1 cellular context compared by ENCODE assay signal in the genomic region with DNA sequence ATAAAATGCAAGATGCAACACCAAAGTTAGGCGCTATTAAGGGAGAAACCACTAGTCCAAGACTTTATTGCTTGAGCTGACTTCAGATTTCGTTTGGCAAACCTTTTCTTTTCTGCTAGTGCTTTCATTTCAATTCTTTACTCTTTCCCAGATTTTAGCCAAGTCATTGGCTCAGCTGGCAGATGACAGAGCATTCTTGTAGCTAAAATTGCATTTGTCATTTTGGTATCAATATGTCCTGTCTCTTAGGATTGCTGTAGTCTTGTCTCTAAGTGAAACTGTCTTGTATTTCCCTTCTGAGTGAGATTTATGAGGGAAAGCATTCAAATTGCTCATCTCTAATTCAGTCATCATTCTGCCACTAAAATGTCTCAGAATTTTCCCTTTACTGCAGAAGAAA.
TF ChIP-seq lines count a peak whose summit lies in the region.

No MANE protein-coding gene starts in this region.

TF ChIP-seq in K562, 482 proteins besides CTCF, POLR2A, EP300 and RAD21 (continued from another document and continues in another):
- TF ChIP-seq, protein P1, sequence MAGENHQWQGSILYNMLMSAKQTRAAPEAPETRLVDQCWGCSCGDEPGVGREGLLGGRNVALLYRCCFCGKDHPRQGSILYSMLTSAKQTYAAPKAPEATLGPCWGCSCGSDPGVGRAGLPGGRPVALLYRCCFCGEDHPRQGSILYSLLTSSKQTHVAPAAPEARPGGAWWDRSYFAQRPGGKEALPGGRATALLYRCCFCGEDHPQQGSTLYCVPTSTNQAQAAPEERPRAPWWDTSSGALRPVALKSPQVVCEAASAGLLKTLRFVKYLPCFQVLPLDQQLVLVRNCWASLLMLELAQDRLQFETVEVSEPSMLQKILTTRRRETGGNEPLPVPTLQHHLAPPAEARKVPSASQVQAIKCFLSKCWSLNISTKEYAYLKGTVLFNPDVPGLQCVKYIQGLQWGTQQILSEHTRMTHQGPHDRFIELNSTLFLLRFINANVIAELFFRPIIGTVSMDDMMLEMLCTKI (IDR thresholded peaks at IDR 0.05; ENCODE audit: partially characterized antibody): no peak
- TF ChIP-seq SRSF7 (optimal IDR thresholded peaks at IDR 0.05; ENCODE audit: low read depth, low read length): no peak
- no peak for TF ChIP-seq ZNF384 (IDR thresholded peaks at IDR 0.05; ENCODE audit: low read depth, low read length)
- TF ChIP-seq TEAD2 (tag; IDR thresholded peaks at IDR 0.05): no peak
- TF ChIP-seq ZFPM2 (CRISPR knock-in tag; IDR thresholded peaks at IDR 0.05): no peak
- TF ChIP-seq PHF8 (IDR thresholded peaks at IDR 0.05; ENCODE audit: borderline replicate concordance, low read length): no peak
- no peak for TF ChIP-seq NBN (IDR thresholded peaks at IDR 0.05; ENCODE audit: low read depth)
- TF ChIP-seq, protein P2, sequence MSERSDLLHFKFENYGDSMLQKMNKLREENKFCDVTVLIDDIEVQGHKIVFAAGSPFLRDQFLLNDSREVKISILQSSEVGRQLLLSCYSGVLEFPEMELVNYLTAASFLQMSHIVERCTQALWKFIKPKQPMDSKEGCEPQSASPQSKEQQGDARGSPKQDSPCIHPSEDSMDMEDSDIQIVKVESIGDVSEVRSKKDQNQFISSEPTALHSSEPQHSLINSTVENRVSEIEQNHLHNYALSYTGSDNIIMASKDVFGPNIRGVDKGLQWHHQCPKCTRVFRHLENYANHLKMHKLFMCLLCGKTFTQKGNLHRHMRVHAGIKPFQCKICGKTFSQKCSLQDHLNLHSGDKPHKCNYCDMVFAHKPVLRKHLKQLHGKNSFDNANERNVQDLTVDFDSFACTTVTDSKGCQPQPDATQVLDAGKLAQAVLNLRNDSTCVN (CRISPR knock-in tag; IDR thresholded peaks at IDR 0.05): no peak
- TF ChIP-seq, protein P3, sequence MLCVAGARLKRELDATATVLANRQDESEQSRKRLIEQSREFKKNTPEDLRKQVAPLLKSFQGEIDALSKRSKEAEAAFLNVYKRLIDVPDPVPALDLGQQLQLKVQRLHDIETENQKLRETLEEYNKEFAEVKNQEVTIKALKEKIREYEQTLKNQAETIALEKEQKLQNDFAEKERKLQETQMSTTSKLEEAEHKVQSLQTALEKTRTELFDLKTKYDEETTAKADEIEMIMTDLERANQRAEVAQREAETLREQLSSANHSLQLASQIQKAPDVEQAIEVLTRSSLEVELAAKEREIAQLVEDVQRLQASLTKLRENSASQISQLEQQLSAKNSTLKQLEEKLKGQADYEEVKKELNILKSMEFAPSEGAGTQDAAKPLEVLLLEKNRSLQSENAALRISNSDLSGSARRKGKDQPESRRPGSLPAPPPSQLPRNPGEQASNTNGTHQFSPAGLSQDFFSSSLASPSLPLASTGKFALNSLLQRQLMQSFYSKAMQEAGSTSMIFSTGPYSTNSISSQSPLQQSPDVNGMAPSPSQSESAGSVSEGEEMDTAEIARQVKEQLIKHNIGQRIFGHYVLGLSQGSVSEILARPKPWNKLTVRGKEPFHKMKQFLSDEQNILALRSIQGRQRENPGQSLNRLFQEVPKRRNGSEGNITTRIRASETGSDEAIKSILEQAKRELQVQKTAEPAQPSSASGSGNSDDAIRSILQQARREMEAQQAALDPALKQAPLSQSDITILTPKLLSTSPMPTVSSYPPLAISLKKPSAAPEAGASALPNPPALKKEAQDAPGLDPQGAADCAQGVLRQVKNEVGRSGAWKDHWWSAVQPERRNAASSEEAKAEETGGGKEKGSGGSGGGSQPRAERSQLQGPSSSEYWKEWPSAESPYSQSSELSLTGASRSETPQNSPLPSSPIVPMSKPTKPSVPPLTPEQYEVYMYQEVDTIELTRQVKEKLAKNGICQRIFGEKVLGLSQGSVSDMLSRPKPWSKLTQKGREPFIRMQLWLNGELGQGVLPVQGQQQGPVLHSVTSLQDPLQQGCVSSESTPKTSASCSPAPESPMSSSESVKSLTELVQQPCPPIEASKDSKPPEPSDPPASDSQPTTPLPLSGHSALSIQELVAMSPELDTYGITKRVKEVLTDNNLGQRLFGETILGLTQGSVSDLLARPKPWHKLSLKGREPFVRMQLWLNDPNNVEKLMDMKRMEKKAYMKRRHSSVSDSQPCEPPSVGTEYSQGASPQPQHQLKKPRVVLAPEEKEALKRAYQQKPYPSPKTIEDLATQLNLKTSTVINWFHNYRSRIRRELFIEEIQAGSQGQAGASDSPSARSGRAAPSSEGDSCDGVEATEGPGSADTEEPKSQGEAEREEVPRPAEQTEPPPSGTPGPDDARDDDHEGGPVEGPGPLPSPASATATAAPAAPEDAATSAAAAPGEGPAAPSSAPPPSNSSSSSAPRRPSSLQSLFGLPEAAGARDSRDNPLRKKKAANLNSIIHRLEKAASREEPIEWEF (CRISPR knock-in tag; IDR thresholded peaks at IDR 0.05): no peak
- no peak for TF ChIP-seq ZNF217 (CRISPR knock-in tag; IDR thresholded peaks at IDR 0.05)
- TF ChIP-seq BDP1 (IDR thresholded peaks at IDR 0.05; ENCODE audit: insufficient read depth, insufficient read length): no peak
- 0 out of 2 replicates have a peak, but pooled peaks have one; percentile 33 for TF ChIP-seq ARID1B (IDR thresholded peaks at IDR 0.05)
- TF ChIP-seq ZNF253 (CRISPR knock-in tag; conservative IDR thresholded peaks at IDR 0.05): no peak
- TF ChIP-seq, protein P4, sequence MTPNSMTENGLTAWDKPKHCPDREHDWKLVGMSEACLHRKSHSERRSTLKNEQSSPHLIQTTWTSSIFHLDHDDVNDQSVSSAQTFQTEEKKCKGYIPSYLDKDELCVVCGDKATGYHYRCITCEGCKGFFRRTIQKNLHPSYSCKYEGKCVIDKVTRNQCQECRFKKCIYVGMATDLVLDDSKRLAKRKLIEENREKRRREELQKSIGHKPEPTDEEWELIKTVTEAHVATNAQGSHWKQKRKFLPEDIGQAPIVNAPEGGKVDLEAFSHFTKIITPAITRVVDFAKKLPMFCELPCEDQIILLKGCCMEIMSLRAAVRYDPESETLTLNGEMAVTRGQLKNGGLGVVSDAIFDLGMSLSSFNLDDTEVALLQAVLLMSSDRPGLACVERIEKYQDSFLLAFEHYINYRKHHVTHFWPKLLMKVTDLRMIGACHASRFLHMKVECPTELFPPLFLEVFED (CRISPR knock-in tag; conservative IDR thresholded peaks at IDR 0.05): no peak
- no peak for TF ChIP-seq ZBED1 (IDR thresholded peaks at IDR 0.05)
- TF ChIP-seq, protein P5, sequence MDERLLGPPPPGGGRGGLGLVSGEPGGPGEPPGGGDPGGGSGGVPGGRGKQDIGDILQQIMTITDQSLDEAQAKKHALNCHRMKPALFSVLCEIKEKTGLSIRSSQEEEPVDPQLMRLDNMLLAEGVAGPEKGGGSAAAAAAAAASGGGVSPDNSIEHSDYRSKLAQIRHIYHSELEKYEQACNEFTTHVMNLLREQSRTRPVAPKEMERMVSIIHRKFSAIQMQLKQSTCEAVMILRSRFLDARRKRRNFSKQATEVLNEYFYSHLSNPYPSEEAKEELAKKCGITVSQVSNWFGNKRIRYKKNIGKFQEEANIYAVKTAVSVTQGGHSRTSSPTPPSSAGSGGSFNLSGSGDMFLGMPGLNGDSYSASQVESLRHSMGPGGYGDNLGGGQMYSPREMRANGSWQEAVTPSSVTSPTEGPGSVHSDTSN (CRISPR knock-in tag; IDR thresholded peaks at IDR 0.05; ENCODE audit: low read depth): no peak
- TF ChIP-seq, protein P5 (tag; conservative IDR thresholded peaks at IDR 0.05; ENCODE audit: low read depth): peak; percentile 96
- TF ChIP-seq, protein P6, sequence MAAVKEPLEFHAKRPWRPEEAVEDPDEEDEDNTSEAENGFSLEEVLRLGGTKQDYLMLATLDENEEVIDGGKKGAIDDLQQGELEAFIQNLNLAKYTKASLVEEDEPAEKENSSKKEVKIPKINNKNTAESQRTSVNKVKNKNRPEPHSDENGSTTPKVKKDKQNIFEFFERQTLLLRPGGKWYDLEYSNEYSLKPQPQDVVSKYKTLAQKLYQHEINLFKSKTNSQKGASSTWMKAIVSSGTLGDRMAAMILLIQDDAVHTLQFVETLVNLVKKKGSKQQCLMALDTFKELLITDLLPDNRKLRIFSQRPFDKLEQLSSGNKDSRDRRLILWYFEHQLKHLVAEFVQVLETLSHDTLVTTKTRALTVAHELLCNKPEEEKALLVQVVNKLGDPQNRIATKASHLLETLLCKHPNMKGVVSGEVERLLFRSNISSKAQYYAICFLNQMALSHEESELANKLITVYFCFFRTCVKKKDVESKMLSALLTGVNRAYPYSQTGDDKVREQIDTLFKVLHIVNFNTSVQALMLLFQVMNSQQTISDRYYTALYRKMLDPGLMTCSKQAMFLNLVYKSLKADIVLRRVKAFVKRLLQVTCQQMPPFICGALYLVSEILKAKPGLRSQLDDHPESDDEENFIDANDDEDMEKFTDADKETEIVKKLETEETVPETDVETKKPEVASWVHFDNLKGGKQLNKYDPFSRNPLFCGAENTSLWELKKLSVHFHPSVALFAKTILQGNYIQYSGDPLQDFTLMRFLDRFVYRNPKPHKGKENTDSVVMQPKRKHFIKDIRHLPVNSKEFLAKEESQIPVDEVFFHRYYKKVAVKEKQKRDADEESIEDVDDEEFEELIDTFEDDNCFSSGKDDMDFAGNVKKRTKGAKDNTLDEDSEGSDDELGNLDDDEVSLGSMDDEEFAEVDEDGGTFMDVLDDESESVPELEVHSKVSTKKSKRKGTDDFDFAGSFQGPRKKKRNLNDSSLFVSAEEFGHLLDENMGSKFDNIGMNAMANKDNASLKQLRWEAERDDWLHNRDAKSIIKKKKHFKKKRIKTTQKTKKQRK (IDR thresholded peaks at IDR 0.05; ENCODE audit: borderline replicate concordance, low read depth, low read length): no peak
- no peak; the same call in none of the 2 replicates for TF ChIP-seq MECOM (CRISPR knock-in tag; IDR thresholded peaks at IDR 0.05)
- no peak for TF ChIP-seq ESRRA (IDR thresholded peaks at IDR 0.05; ENCODE audit: borderline replicate concordance, low read depth)
- no peak for TF ChIP-seq ZNF165 (CRISPR knock-in tag; IDR thresholded peaks at IDR 0.05; ENCODE audit: borderline replicate concordance)
- TF ChIP-seq HES1 (IDR thresholded peaks at IDR 0.05; ENCODE audit: low read depth): no peak
- no peak for TF ChIP-seq ZNF507 (tag; conservative IDR thresholded peaks at IDR 0.05)
- TF ChIP-seq TFE3 (CRISPR knock-in tag; IDR thresholded peaks at IDR 0.05): no peak
- no peak for TF ChIP-seq SMC3 (conservative IDR thresholded peaks at IDR 0.05; ENCODE audit: insufficient read depth, low read depth, low read length)
- no peak for TF ChIP-seq CREB3 (tag; conservative IDR thresholded peaks at IDR 0.05; ENCODE audit: low read depth)
- no peak for TF ChIP-seq STAG1 (CRISPR knock-in tag; IDR thresholded peaks at IDR 0.05; ENCODE audit: borderline replicate concordance)
- TF ChIP-seq MAFK (IDR thresholded peaks at IDR 0.05; ENCODE audit: low read length): peak; percentile 84
- TF ChIP-seq HIVEP1 (CRISPR knock-in tag; IDR thresholded peaks at IDR 0.05): no peak
- peak; percentile 98 for TF ChIP-seq ZNF316 (IDR thresholded peaks at IDR 0.05)
- TF ChIP-seq, protein P7, sequence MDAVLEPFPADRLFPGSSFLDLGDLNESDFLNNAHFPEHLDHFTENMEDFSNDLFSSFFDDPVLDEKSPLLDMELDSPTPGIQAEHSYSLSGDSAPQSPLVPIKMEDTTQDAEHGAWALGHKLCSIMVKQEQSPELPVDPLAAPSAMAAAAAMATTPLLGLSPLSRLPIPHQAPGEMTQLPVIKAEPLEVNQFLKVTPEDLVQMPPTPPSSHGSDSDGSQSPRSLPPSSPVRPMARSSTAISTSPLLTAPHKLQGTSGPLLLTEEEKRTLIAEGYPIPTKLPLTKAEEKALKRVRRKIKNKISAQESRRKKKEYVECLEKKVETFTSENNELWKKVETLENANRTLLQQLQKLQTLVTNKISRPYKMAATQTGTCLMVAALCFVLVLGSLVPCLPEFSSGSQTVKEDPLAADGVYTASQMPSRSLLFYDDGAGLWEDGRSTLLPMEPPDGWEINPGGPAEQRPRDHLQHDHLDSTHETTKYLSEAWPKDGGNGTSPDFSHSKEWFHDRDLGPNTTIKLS (IDR thresholded peaks at IDR 0.05; ENCODE audit: borderline replicate concordance, low read depth): no peak
- TF ChIP-seq CCNT2 (IDR thresholded peaks at IDR 0.05; ENCODE audit: borderline replicate concordance, extremely low read depth, insufficient read length, low read depth, low read length): no peak
- no peak for TF ChIP-seq ZNF408 (CRISPR knock-in tag; IDR thresholded peaks at IDR 0.05; ENCODE audit: low read depth)
- no peak for TF ChIP-seq TBL1XR1 (IDR thresholded peaks at IDR 0.05; ENCODE audit: low read length in 2 of 2)
- no peak for TF ChIP-seq ZBTB7A (IDR thresholded peaks at IDR 0.05; ENCODE audit: borderline replicate concordance, control insufficient read depth, low read depth, low read length)
